ENCODE assay signal across 1 cellular context in genomic region chr17:75872434-75873351, GRCh38.
TF ChIP-seq lines count a peak whose summit lies in the region.

No MANE protein-coding gene starts in this region.

TF ChIP-seq in HepG2, 621 proteins besides CTCF, POLR2A, EP300 and RAD21 (continued from another document and continues in another):
- TF ChIP-seq ATF2 (CRISPR knock-in tag; IDR thresholded peaks at IDR 0.05) (peak; percentile 79), ZSCAN25 (CRISPR knock-in tag; IDR thresholded peaks at IDR 0.05) (peak; percentile 83), BRD4 (CRISPR knock-in tag; IDR thresholded peaks at IDR 0.05) (0 out of 2 replicates have a peak, but pooled peaks have one; percentile 58), ZNF124 (CRISPR knock-in tag; IDR thresholded peaks at IDR 0.05) (0 out of 2 replicates have a peak, but pooled peaks have one; percentile 27), PAX8 (CRISPR knock-in tag; IDR thresholded peaks at IDR 0.05; ENCODE audit: borderline replicate concordance) (0 out of 2 replicates have a peak, but pooled peaks have one; percentile 27), ZNF598 (CRISPR knock-in tag; IDR thresholded peaks at IDR 0.05; ENCODE audit: borderline replicate concordance) (peak; percentile 99), ZMYM2 (CRISPR knock-in tag; IDR thresholded peaks at IDR 0.05) (peak; percentile 74; the same call in 1 of the 2 replicates), MTERF4 (CRISPR knock-in tag; IDR thresholded peaks at IDR 0.05) (peak; percentile 96), MEIS2 (CRISPR knock-in tag; IDR thresholded peaks at IDR 0.05) (peak; percentile 89; the same call in 1 of the 2 replicates), NAIF1 (CRISPR knock-in tag; IDR thresholded peaks at IDR 0.05; ENCODE audit: borderline replicate concordance) (peak; percentile 70; the same call in 1 of the 2 replicates), KDM2A (CRISPR knock-in tag; IDR thresholded peaks at IDR 0.05; ENCODE audit: borderline replicate concordance, low read depth) (peak; percentile 91), ZC3H4 (CRISPR knock-in tag; IDR thresholded peaks at IDR 0.05; ENCODE audit: borderline replicate concordance) (no peak; the same call in 1 of the 2 replicates), ZNF550 (CRISPR knock-in tag; IDR thresholded peaks at IDR 0.05; ENCODE audit: borderline replicate concordance) (no peak), HOXD1 (CRISPR knock-in tag; IDR thresholded peaks at IDR 0.05) (peak; percentile 90), ZBTB4 (CRISPR knock-in tag; IDR thresholded peaks at IDR 0.05; ENCODE audit: borderline replicate concordance) (peak; percentile 95; the same call in 1 of the 2 replicates), ZNF317 (CRISPR knock-in tag; IDR thresholded peaks at IDR 0.05) (peak; percentile 67; the same call in 1 of the 2 replicates), ZNF343 (CRISPR knock-in tag; IDR thresholded peaks at IDR 0.05) (no peak), DNMT1 (CRISPR knock-in tag; IDR thresholded peaks at IDR 0.05) (0 out of 2 replicates have a peak, but pooled peaks have one; percentile 22), ZFP36 (IDR thresholded peaks at IDR 0.05; ENCODE audit: borderline replicate concordance, low read depth, low read length, partially characterized antibody) (no peak), ZNF263 (CRISPR knock-in tag; IDR thresholded peaks at IDR 0.05) (peak; percentile 56), KLF11 (CRISPR knock-in tag; IDR thresholded peaks at IDR 0.05) (no peak; the same call in 1 of the 2 replicates), SAP130 (CRISPR knock-in tag; IDR thresholded peaks at IDR 0.05; ENCODE audit: low read depth) (peak; percentile 96), CBX1 (IDR thresholded peaks at IDR 0.05; ENCODE audit: low read depth) (peak; percentile 86), ARNT (IDR thresholded peaks at IDR 0.05) (no peak), ELF3 (CRISPR knock-in tag; IDR thresholded peaks at IDR 0.05) (peak; percentile 85), ZXDC (CRISPR knock-in tag; IDR thresholded peaks at IDR 0.05) (peak; percentile 84; the same call in 1 of the 2 replicates), ZNF160 (CRISPR knock-in tag; IDR thresholded peaks at IDR 0.05) (peak; percentile 89), MZF1 (CRISPR knock-in tag; IDR thresholded peaks at IDR 0.05; ENCODE audit: borderline replicate concordance) (no peak), SALL2 (CRISPR knock-in tag; IDR thresholded peaks at IDR 0.05) (peak; percentile 97), PAF1 (CRISPR knock-in tag; IDR thresholded peaks at IDR 0.05) (peak; percentile 97), ZBTB8A (CRISPR knock-in tag; IDR thresholded peaks at IDR 0.05; ENCODE audit: borderline replicate concordance, low read depth) (0 out of 2 replicates have a peak, but pooled peaks have one; percentile 38), GABPB1 (CRISPR knock-in tag; IDR thresholded peaks at IDR 0.05) (peak; percentile 79), ZBTB39 (CRISPR knock-in tag; IDR thresholded peaks at IDR 0.05) (0 out of 2 replicates have a peak, but pooled peaks have one; percentile 74), ZNF792 (CRISPR knock-in tag; IDR thresholded peaks at IDR 0.05) (peak; percentile 92), RXRB (CRISPR knock-in tag; IDR thresholded peaks at IDR 0.05; ENCODE audit: borderline replicate concordance) (peak; percentile 98), ZNF451 (CRISPR knock-in tag; IDR thresholded peaks at IDR 0.05) (peak; percentile 66; the same call in 1 of the 2 replicates), IRF9 (CRISPR knock-in tag; IDR thresholded peaks at IDR 0.05; ENCODE audit: borderline replicate concordance) (0 out of 2 replicates have a peak, but pooled peaks have one; percentile 72), NRL (CRISPR knock-in tag; IDR thresholded peaks at IDR 0.05; ENCODE audit: borderline replicate concordance) (peak; percentile 60; the same call in 1 of the 2 replicates), RBM22 (optimal IDR thresholded peaks at IDR 0.05; ENCODE audit: low read length) (peak; percentile 78), ZFAT (CRISPR knock-in tag; conservative IDR thresholded peaks at IDR 0.05) (no peak), CHCHD3 (CRISPR knock-in tag; IDR thresholded peaks at IDR 0.05) (no peak), MYC (CRISPR knock-in tag; IDR thresholded peaks at IDR 0.05; ENCODE audit: borderline replicate concordance) (peak; percentile 84), TCF7 (IDR thresholded peaks at IDR 0.05; ENCODE audit: low read depth) (no peak), ZSCAN29 (CRISPR knock-in tag; conservative IDR thresholded peaks at IDR 0.05) (peak; percentile 94; the same call in 1 of the 2 replicates), RERE (CRISPR knock-in tag; IDR thresholded peaks at IDR 0.05; ENCODE audit: low read depth) (peak; percentile 82), AGO2 (optimal IDR thresholded peaks at IDR 0.05; ENCODE audit: low read depth, low read length) (peak; percentile 99), ZNF703 (CRISPR knock-in tag; IDR thresholded peaks at IDR 0.05; ENCODE audit: borderline replicate concordance) (peak; percentile 92; the same call in 1 of the 2 replicates), NR0B2 (CRISPR knock-in tag; IDR thresholded peaks at IDR 0.05) (peak; percentile 31; the same call in 1 of the 2 replicates), ZMYM3 (CRISPR knock-in tag; IDR thresholded peaks at IDR 0.05) (peak; percentile 82; the same call in 1 of the 2 replicates)
